1 cellular context compared by ENCODE assay signal in the genomic region with DNA sequence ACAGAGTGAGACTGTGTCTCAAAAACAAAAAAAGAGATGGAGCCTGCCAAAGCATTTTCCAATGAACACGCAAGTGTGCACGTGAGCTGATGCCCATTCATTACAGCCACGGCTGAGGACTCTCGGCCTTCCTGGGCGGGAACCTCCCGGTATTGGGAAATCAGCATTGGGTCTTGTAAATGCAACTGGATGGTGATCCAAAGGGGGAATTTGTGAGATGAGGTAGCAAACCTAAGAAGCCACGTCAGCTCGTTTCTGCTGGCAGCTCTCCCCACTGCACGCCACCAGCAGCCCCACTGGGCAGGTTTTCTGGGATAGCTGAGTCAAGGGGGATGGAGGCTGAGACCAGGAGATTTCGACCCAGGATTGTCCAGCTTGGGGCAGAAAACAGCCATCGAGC.
TF ChIP-seq lines count a peak whose summit lies in the region.

No MANE protein-coding gene starts in this region.

TF ChIP-seq in HepG2, 621 proteins besides CTCF, POLR2A, EP300 and RAD21:
- TF ChIP-seq ZSCAN31 (CRISPR knock-in tag; IDR thresholded peaks at IDR 0.05; ENCODE audit: low read depth) (no peak), ZNF678 (CRISPR knock-in tag; IDR thresholded peaks at IDR 0.05) (no peak), MIXL1 (CRISPR knock-in tag; IDR thresholded peaks at IDR 0.05) (no peak), NAIF1 (CRISPR knock-in tag; IDR thresholded peaks at IDR 0.05; ENCODE audit: borderline replicate concordance) (no peak), XBP1 (CRISPR knock-in tag; IDR thresholded peaks at IDR 0.05) (no peak), IRF2 (CRISPR knock-in tag; IDR thresholded peaks at IDR 0.05) (no peak), CHD2 (IDR thresholded peaks at IDR 0.05; ENCODE audit: low read depth, low read length) (no peak), SP5 (CRISPR knock-in tag; IDR thresholded peaks at IDR 0.05; ENCODE audit: borderline replicate concordance, low read depth) (no peak), PAX8 (CRISPR knock-in tag; IDR thresholded peaks at IDR 0.05; ENCODE audit: borderline replicate concordance) (no peak)
